20 cellular contexts compared by ENCODE assay signal in the genomic region with DNA sequence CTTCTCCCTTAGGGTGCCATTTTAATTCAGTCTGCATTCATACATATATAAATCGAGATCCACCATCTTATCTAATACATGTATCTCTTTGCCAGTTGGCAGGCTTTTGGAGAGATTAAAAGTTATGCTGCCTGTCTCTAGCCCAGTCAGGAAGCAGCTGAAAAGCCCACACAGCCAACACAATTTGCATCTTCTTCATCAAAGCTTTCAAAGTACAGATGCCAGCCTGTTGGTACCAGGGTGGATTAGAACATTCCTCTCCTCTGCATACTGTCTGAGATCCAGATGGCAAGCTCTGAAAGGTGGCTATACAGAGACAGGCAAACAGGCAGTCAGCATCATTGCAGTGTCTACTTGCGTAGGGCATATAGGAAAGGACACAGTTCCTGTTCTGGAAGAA.
DNase-seq lines count a peak whose midpoint lies in the region; ATAC-seq, FAIRE-seq and TF ChIP-seq lines count a peak whose summit lies in the region.
"Had no signal": no experiment of that assay in that cellular context is flagged by ENCODE, and none has a peak within 500 bp of the region (broad histone marks: within the 10 kb centered on the region; RNA-seq: fewer than 3 reads in every experiment).

No MANE protein-coding gene starts in this region.

- peaks cover 25% of the 10 kb centered on the region for H3K4me1 Mint-ChIP-seq in memory B cell
- no peaks in the 10 kb centered on the region for H3K4me1 Mint-ChIP-seq in activated naive CD4-positive, alpha-beta T cell treated with anti-CD3 and anti-CD28 coated beads, Interleukin-2, amount 10 ng/mL, durations not matched to agents 7 days and 5 days
- H3K4me1 Mint-ChIP-seq: CD4-positive, CD25-positive, alpha-beta regulatory T cell had no signal

- TF ChIP-seq POLR2A in GM12891 (IDR thresholded peaks at IDR 0.05; ENCODE audit: low read depth, low read length): no peak
- no peak for TF ChIP-seq POLR2A in sigmoid colon (IDR thresholded peaks at IDR 0.05)
- TF ChIP-seq POLR2A in spleen (IDR thresholded peaks at IDR 0.05): no peak

- H3K36me3 ChIP-seq in sigmoid colon: no peaks in the 10 kb centered on the region
- no peaks in the 10 kb centered on the region for H3K36me3 ChIP-seq in spleen
- H3K36me3 ChIP-seq: BE2C, SJSA1 had no signal

- CTCF ChIA-PET in activated naive CD4-positive, alpha-beta T cell treated with anti-CD3 and anti-CD28 coated beads, Interleukin-2, amount 10 ng/mL, durations not matched to agents 7 days and 5 days (lab: Charles Lee): no interaction called here

- no peaks in the 10 kb centered on the region for H3K9me3 ChIP-seq in sigmoid colon
- H3K9me3 ChIP-seq in spleen: peaks cover 0 to 7% (median 0%) of the 10 kb centered on the region in 8 donors
- H3K9me3 ChIP-seq: BE2C, SJSA1 had no signal

- peak; percentile 57 for ATAC-seq in memory B cell (ENCODE audit: low read depth)
- no peak for ATAC-seq in GM21526 (IDR thresholded peaks at IDR 0.05; ENCODE audit: low FRiP score, unreplicated experiment)
- ATAC-seq in HG03457 (IDR thresholded peaks at IDR 0.05; ENCODE audit: unreplicated experiment): no peak
- ATAC-seq: A549, GM12878, Right ventricle myocardium inferior had no signal

- H3K9me3 Mint-ChIP-seq in memory B cell: no peaks in the 10 kb centered on the region
- H3K9me3 Mint-ChIP-seq in activated naive CD4-positive, alpha-beta T cell treated with anti-CD3 and anti-CD28 coated beads, Interleukin-2, amount 10 ng/mL, durations not matched to agents 7 days and 5 days: peaks cover 1% of the 10 kb centered on the region

- no peaks in the 10 kb centered on the region for H3K36me3 Mint-ChIP-seq in memory B cell
- no peaks in the 10 kb centered on the region for H3K36me3 Mint-ChIP-seq in activated naive CD4-positive, alpha-beta T cell treated with anti-CD3 and anti-CD28 coated beads, Interleukin-2, amount 10 ng/mL, durations not matched to agents 7 days and 5 days
- H3K36me3 Mint-ChIP-seq: CD4-positive, CD25-positive, alpha-beta regulatory T cell had no signal

- H3K4me1 ChIP-seq in sigmoid colon (peaks cover 0 to 76% (median 63%) of the 10 kb centered on the region in 4 donors), spleen (no peaks in the 10 kb centered on the region)
- H3K4me1 ChIP-seq: SJSA1 had no signal

- no peak overlapping the region for H3K4me3 Mint-ChIP-seq in memory B cell
- H3K4me3 Mint-ChIP-seq in activated naive CD4-positive, alpha-beta T cell treated with anti-CD3 and anti-CD28 coated beads, Interleukin-2, amount 10 ng/mL, durations not matched to agents 7 days and 5 days: no peak overlapping the region

- TF ChIP-seq CTCF in sigmoid colon (IDR thresholded peaks at IDR 0.05) (no peak), spleen (IDR thresholded peaks at IDR 0.05 in 8 of 11, conservative IDR thresholded peaks at IDR 0.05 in 3 of 11) (no peak)

- no peaks in the 10 kb centered on the region for H3K27me3 ChIP-seq in sigmoid colon
- H3K27me3 ChIP-seq in spleen (replicated peaks in 1 of 7): no peaks in the 10 kb centered on the region
- H3K27me3 ChIP-seq: BE2C had no signal

- peak; percentile 85 for FAIRE-seq in GM12891 (lab: Jason Lieb, UNC)
- FAIRE-seq: A549, GM12878 had no signal

- no peak overlapping the region for H3K4me3 ChIP-seq in sigmoid colon
- H3K4me3 ChIP-seq in spleen: no peak overlapping the region
- H3K4me3 ChIP-seq: A549, GM12878, SJSA1 had no signal

- TF ChIP-seq EP300 in sigmoid colon (IDR thresholded peaks at IDR 0.05): no peak

- no peaks in the 10 kb centered on the region for H3K27me3 Mint-ChIP-seq in memory B cell
- H3K27me3 Mint-ChIP-seq in activated naive CD4-positive, alpha-beta T cell treated with anti-CD3 and anti-CD28 coated beads, Interleukin-2, amount 10 ng/mL, durations not matched to agents 7 days and 5 days: no peaks in the 10 kb centered on the region

- WGBS in sigmoid colon, 2 donors: 85 to 92% methylated on average over 2 of the region's 2 CpGs
- WGBS in spleen, 5 donors: 75 to 90% (median 84%) methylated on average over 2 of the region's 2 CpGs

- H3K27ac ChIP-seq in sigmoid colon: peak overlapping the region in 3 of 4 donors; percentile 71 to 89 (median 78)
- no peak overlapping the region for H3K27ac ChIP-seq in spleen
- H3K27ac ChIP-seq: A549, SJSA1 had no signal

- H3K27ac Mint-ChIP-seq in memory B cell: no peak overlapping the region
- H3K27ac Mint-ChIP-seq in activated naive CD4-positive, alpha-beta T cell treated with anti-CD3 and anti-CD28 coated beads, Interleukin-2, amount 10 ng/mL, durations not matched to agents 7 days and 5 days: no peak overlapping the region
- H3K27ac Mint-ChIP-seq: CD4-positive, CD25-positive, alpha-beta regulatory T cell had no signal

- no peak for DNase-seq in GM12891 (ENCODE audit: insufficient read length, low spot score)
- DNase-seq in NAMALWA (ENCODE audit: low spot score): peak; percentile 3
- no peak for DNase-seq in memory B cell (ENCODE audit: low spot score in 2 of 2)
- DNase-seq in sigmoid colon: no peak
- DNase-seq in spleen: no peak
- DNase-seq in activated naive CD4-positive, alpha-beta T cell treated with anti-CD3 and anti-CD28 coated beads, Interleukin-2, amount 10 ng/mL, durations not matched to agents 7 days and 5 days: no peak
- DNase-seq: BE2C; CD4-positive, CD25-positive, alpha-beta regulatory T cell; DMS79 treated with DMSO at 0.1 percent for 48 hours; NCI-H1092 treated with DMSO at 0.1 percent for 48 hours; NCI-H2029 treated with DMSO at 0.1 percent for 48 hours; NCI-H226; NCI-H510A treated with DMSO at 0.1 percent for 48 hours; NCI-H82 had no signal

- intact Hi-C loops in sigmoid colon (cut with DNase I) (loop anchor here (5.0 kb wide), 1 partner anchor 42 kb away; no protein-coding TSS in a partner anchor), spleen (cut with DNase I; ENCODE audit: low total_unique reads) (no loop called here)

TF ChIP-seq in GM12891, 5 proteins besides CTCF, POLR2A, EP300 and RAD21:
- no peak for TF ChIP-seq TAF1 (IDR thresholded peaks at IDR 0.05; ENCODE audit: low read depth, low read length)
- no peak for TF ChIP-seq POU2F2 (IDR thresholded peaks at IDR 0.05; ENCODE audit: low read depth, low read length)
- no peak for TF ChIP-seq POLR2AphosphoS5 (IDR thresholded peaks at IDR 0.05; ENCODE audit: low read depth, low read length)
- TF ChIP-seq SPI1 (IDR thresholded peaks at IDR 0.05; ENCODE audit: low read depth, low read length): no peak

Comparison
In these comparisons a context has a peak if more than half of its experiments do, and no peak if none do; other contexts are left out.
1. H3K27ac ChIP-seq: peak in sigmoid colon (3 of 4); none in spleen (0 of 8).